Comparison of ENCODE assay signal across 20 cellular contexts in genomic region chr16:12356622-12357365, GRCh38.
DNase-seq lines count a peak whose midpoint lies in the region; ATAC-seq and TF ChIP-seq lines count a peak whose summit lies in the region.
"Had no signal": no experiment of that assay in that cellular context is flagged by ENCODE, and none has a peak within 500 bp of the region (broad histone marks: within the 10 kb centered on the region; RNA-seq: fewer than 3 reads in every experiment).

No MANE protein-coding gene starts in this region.

- H3K27ac ChIP-seq in HL-60 (replicated peaks), result peak overlapping the region; percentile 76
- H3K27ac ChIP-seq: ascending aorta, ovary, upper lobe of right lung had no signal

- no peaks in the 10 kb centered on the region for H3K27me3 Mint-ChIP-seq in activated CD8-positive, alpha-beta T cell treated with anti-CD3 and anti-CD28 coated beads for 36 hours
- H3K27me3 Mint-ChIP-seq: activated naive CD4-positive, alpha-beta T cell treated with anti-CD3 and anti-CD28 coated beads, Interleukin-2, amount 10 ng/mL, durations not matched to agents 7 days and 5 days; CD4-positive, alpha-beta memory T cell; stimulated activated naive CD8-positive, alpha-beta T cell treated with anti-CD3 and anti-CD28 coated beads, Interleukin-15, amount 100 ng/mL, for 72 hours had no signal

- H3K9me3 Mint-ChIP-seq in activated CD8-positive, alpha-beta T cell treated with anti-CD3 and anti-CD28 coated beads for 36 hours, result peaks cover 4% of the 10 kb centered on the region
- H3K9me3 Mint-ChIP-seq: stimulated activated naive CD8-positive, alpha-beta T cell treated with anti-CD3 and anti-CD28 coated beads, Interleukin-15, amount 100 ng/mL, for 72 hours had no signal

- no peak for ATAC-seq in activated CD8-positive, alpha-beta T cell treated with anti-CD3 and anti-CD28 coated beads for 36 hours
- ATAC-seq in HG03378 (IDR thresholded peaks at IDR 0.05; ENCODE audit: unreplicated experiment), result no peak
- ATAC-seq: stimulated activated naive CD8-positive, alpha-beta T cell treated with anti-CD3 and anti-CD28 coated beads, Interleukin-15, amount 100 ng/mL, for 72 hours; upper lobe of right lung had no signal

- no peak overlapping the region for H3K4me3 Mint-ChIP-seq in activated CD8-positive, alpha-beta T cell treated with anti-CD3 and anti-CD28 coated beads for 36 hours
- H3K4me3 Mint-ChIP-seq: activated naive CD4-positive, alpha-beta T cell treated with anti-CD3 and anti-CD28 coated beads, Interleukin-2, amount 10 ng/mL, durations not matched to agents 7 days and 5 days; CD4-positive, alpha-beta memory T cell; stimulated activated naive CD8-positive, alpha-beta T cell treated with anti-CD3 and anti-CD28 coated beads, Interleukin-15, amount 100 ng/mL, for 72 hours had no signal

- no peak overlapping the region for H3K4me3 ChIP-seq in HL-60 (replicated peaks; ENCODE audit: insufficient read depth, low read length)
- H3K4me3 ChIP-seq: ascending aorta, lung, ovary, upper lobe of right lung had no signal

- POLR2A ChIA-PET in activated CD8-positive, alpha-beta T cell treated with anti-CD3 and anti-CD28 coated beads for 36 hours (lab: Charles Lee), result no interaction called here

- CTCF ChIA-PET in activated CD8-positive, alpha-beta T cell treated with anti-CD3 and anti-CD28 coated beads for 36 hours (lab: Charles Lee), result interaction anchor here (0.8 kb wide), 1 partner anchor 262 kb away, joined by 3 read pairs; no protein-coding TSS in a partner anchor

- no peaks in the 10 kb centered on the region for H3K27me3 ChIP-seq in HL-60 (ENCODE audit: insufficient read depth, poor library complexity, severe bottlenecking)
- H3K27me3 ChIP-seq: ascending aorta, ovary, upper lobe of right lung had no signal

- DNase-seq in NCI-H2029 (lab: John Stamatoyannopoulos, UW), result peak; percentile 32
- no peak for DNase-seq in NCI-H2029 treated with DMSO at 0.1 percent for 48 hours (lab: John Stamatoyannopoulos, UW)
- peak in 1 of 2 experiments; percentile 82 for DNase-seq in HL-60 (ENCODE audit: low read depth in 1 of 2, low spot score in 1 of 2)
- DNase-seq in NOMO-1 treated with DMSO at 0.1 percent for 48 hours (lab: John Stamatoyannopoulos, UW; ENCODE audit: unreplicated experiment), result peak; percentile 87
- peak; percentile 4 for DNase-seq in mesenteric fat pad (ENCODE audit: low spot score)
- DNase-seq in activated CD8-positive, alpha-beta T cell treated with anti-CD3 and anti-CD28 coated beads for 36 hours, result no peak
- DNase-seq in activated CD4-positive, alpha-beta T cell treated with anti-CD3 and anti-CD28 coated beads, Interleukin-2, amount 50 U/mL, for 1 hour, result no peak
- DNase-seq: activated CD4-positive, alpha-beta T cell treated with anti-CD3 and anti-CD28 coated beads, Interleukin-2, amount 50 U/mL, for 4 hours; activated naive CD4-positive, alpha-beta T cell treated with anti-CD3 and anti-CD28 coated beads, Interleukin-2, amount 10 ng/mL, durations not matched to agents 7 days and 5 days; CD4-positive, alpha-beta memory T cell; cerebellar nuclear complex; effector memory CD4-positive, alpha-beta T cell; islet precursor cell; NCI-H1694 treated with DMSO at 0.1 percent for 48 hours; ovary; stimulated activated naive CD8-positive, alpha-beta T cell treated with anti-CD3 and anti-CD28 coated beads, Interleukin-15, amount 100 ng/mL, for 72 hours; upper lobe of right lung had no signal

- no peak for TF ChIP-seq CTCF in HL-60 (IDR thresholded peaks at IDR 0.05; ENCODE audit: insufficient read depth, low read length)
- TF ChIP-seq CTCF in activated CD8-positive, alpha-beta T cell treated with anti-CD3 and anti-CD28 coated beads for 36 hours (IDR thresholded peaks at IDR 0.05), result no peak

- no peaks in the 10 kb centered on the region for H3K4me1 Mint-ChIP-seq in activated CD8-positive, alpha-beta T cell treated with anti-CD3 and anti-CD28 coated beads for 36 hours (ENCODE audit: low read depth)
- H3K4me1 Mint-ChIP-seq: activated naive CD4-positive, alpha-beta T cell treated with anti-CD3 and anti-CD28 coated beads, Interleukin-2, amount 10 ng/mL, durations not matched to agents 7 days and 5 days; stimulated activated naive CD8-positive, alpha-beta T cell treated with anti-CD3 and anti-CD28 coated beads, Interleukin-15, amount 100 ng/mL, for 72 hours had no signal

- intact Hi-C loops in activated CD8-positive, alpha-beta T cell treated with anti-CD3 and anti-CD28 coated beads for 36 hours (cut with micrococcal nuclease), result no loop called here

- peaks cover 27% of the 10 kb centered on the region for H3K36me3 Mint-ChIP-seq in activated CD8-positive, alpha-beta T cell treated with anti-CD3 and anti-CD28 coated beads for 36 hours (ENCODE audit: low read depth)

- H3K27ac Mint-ChIP-seq in activated CD8-positive, alpha-beta T cell treated with anti-CD3 and anti-CD28 coated beads for 36 hours, result no peak overlapping the region
- H3K27ac Mint-ChIP-seq: activated naive CD4-positive, alpha-beta T cell treated with anti-CD3 and anti-CD28 coated beads, Interleukin-2, amount 10 ng/mL, durations not matched to agents 7 days and 5 days; CD4-positive, alpha-beta memory T cell had no signal

Comparison
In these comparisons a context has a peak if more than half of its experiments do, and no peak if none do; other contexts are left out.
1. DNase-seq: peak in NCI-H2029 (single experiment), NOMO-1 treated with DMSO at 0.1 percent for 48 hours (single experiment) and mesenteric fat pad (single experiment); none in NCI-H2029 treated with DMSO at 0.1 percent for 48 hours (single experiment), activated CD8-positive, alpha-beta T cell treated with anti-CD3 and anti-CD28 coated beads for 36 hours (single experiment) and activated CD4-positive, alpha-beta T cell treated with anti-CD3 and anti-CD28 coated beads, Interleukin-2, amount 50 U/mL, for 1 hour (single experiment).